13 cellular contexts compared by ENCODE assay signal in the genomic region with DNA sequence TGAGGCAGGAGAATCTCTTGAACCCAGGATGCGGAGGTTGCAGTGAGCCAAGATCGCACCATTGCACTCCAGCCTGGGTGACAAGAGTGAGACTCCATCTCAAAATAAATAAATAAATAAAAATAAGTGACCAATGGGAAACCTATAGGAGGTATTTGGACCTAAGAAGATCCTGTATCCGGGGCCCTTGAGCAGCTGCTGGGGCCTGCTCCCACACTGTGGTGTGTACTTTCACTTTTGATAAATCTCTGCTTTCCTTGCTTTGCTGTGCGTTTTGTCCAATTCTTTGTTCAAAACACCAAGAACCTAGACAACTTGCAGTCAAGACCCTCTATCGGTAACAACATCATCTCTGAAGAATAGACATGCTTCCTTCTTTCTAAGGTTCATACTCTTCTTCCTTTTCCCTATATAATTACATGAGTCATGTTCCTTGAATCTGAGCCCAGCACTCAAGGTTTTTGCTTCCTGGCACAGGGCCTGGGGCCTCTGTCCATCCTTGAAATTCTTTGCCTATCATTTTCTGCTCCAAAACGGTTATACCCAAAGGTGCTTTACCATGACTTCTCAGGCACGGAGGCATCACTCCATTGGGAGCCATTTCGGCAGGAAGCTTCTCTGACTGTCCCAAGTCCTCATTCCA. TPM values are rescaled to one million over a fixed set of nuclear protein-coding genes. Genes with fewer than 3 reads are reported as not detected.
DNase-seq lines count a peak whose midpoint lies in the region; ATAC-seq and TF ChIP-seq lines count a peak whose summit lies in the region.
"Had no signal": no experiment of that assay in that cellular context is flagged by ENCODE, and none has a peak within 500 bp of the region (broad histone marks: within the 10 kb centered on the region; RNA-seq: fewer than 3 reads in every experiment).

No MANE protein-coding gene starts in this region.

- no peak for ATAC-seq in effector memory CD8-positive, alpha-beta T cell (replicated peaks)
- ATAC-seq: activated CD4-positive, CD25-positive, alpha-beta regulatory T cell treated with anti-CD3 and anti-CD28 coated beads, Interleukin-2, amount 50 U/mL, for 24 hours had no signal

- H3K4me3 ChIP-seq in breast epithelium, result no peak overlapping the region
- H3K4me3 ChIP-seq in adipocyte (ENCODE audit: low read length), result peak overlapping the region; percentile 56
- no peak overlapping the region for H3K4me3 ChIP-seq in left ventricle myocardium inferior
- no peak overlapping the region for H3K4me3 ChIP-seq in uterus

- H3K36me3 Mint-ChIP-seq in MCF 10A (ENCODE audit: insufficient read depth, unreplicated experiment), result no peaks in the 10 kb centered on the region
- H3K36me3 Mint-ChIP-seq in effector memory CD8-positive, alpha-beta T cell (ENCODE audit: insufficient read depth), result peaks cover 4% of the 10 kb centered on the region

- DNase-seq in MCF 10A (ENCODE audit: unreplicated experiment) (peak; percentile 88), breast epithelium (ENCODE audit: low spot score in 2 of 2) (no peak), adipocyte (ENCODE audit: low read depth) (peak; percentile 84), left ventricle myocardium inferior (no peak), uterus (peak; percentile 49 to 59), NCI-H1930 (lab: John Stamatoyannopoulos, UW) (no peak), NCI-H748 treated with DMSO at 0.1 percent for 48 hours (lab: John Stamatoyannopoulos, UW) (no peak)
- no peak for DNase-seq in effector memory CD8-positive, alpha-beta T cell
- DNase-seq: MV-4-11, small intestine had no signal

- H3K27me3 Mint-ChIP-seq in MCF 10A (ENCODE audit: insufficient read depth, unreplicated experiment), result no peaks in the 10 kb centered on the region
- H3K27me3 Mint-ChIP-seq in effector memory CD8-positive, alpha-beta T cell, result peaks cover 21 to 33% of the 10 kb centered on the region in 2 donors

- POLR2A ChIA-PET in MCF 10A (lab: Yijun Ruan, JAX), result interaction anchor here (1.1 to 2.5 kb wide), 5 partner anchors 8 to 37 kb away, joined by 3 to 17 read pairs (median 7); no protein-coding TSS in a partner anchor

- TF ChIP-seq CTCF in MCF 10A (IDR thresholded peaks at IDR 0.05; ENCODE audit: unreplicated experiment), result no peak
- no peak for TF ChIP-seq CTCF in breast epithelium (IDR thresholded peaks at IDR 0.05)
- no peak for TF ChIP-seq CTCF in left ventricle myocardium inferior (IDR thresholded peaks at IDR 0.05; ENCODE audit: borderline replicate concordance)
- no peak for TF ChIP-seq CTCF in uterus (IDR thresholded peaks at IDR 0.05)

- H3K27ac ChIP-seq in breast epithelium, result peak overlapping the region in 1 of 2 donors; percentile 48
- H3K27ac ChIP-seq in left ventricle myocardium inferior (replicated peaks), result peak overlapping the region; percentile 40
- H3K27ac ChIP-seq in uterus, result peak overlapping the region; percentile 56 to 61
- H3K27ac ChIP-seq: epithelial cell of prostate had no signal

- H3K36me3 ChIP-seq in breast epithelium (no peaks in the 10 kb centered on the region), adipocyte (ENCODE audit: control insufficient read depth, insufficient read depth, low read length, severe bottlenecking) (no peaks in the 10 kb centered on the region), left ventricle myocardium inferior (no peaks in the 10 kb centered on the region), uterus (no peaks in the 10 kb centered on the region)

- intact Hi-C loops in MCF 10A (cut with micrococcal nuclease) (no loop called here), breast epithelium (cut with DNase I; ENCODE audit: low total_unique reads) (no loop called here), left ventricle myocardium inferior (cut with micrococcal nuclease) (no loop called here), uterus (cut with DNase I; ENCODE audit: low total_unique reads) (no loop called here)

- H3K4me3 Mint-ChIP-seq in MCF 10A (ENCODE audit: unreplicated experiment), result no peak overlapping the region
- no peak overlapping the region for H3K4me3 Mint-ChIP-seq in effector memory CD8-positive, alpha-beta T cell

- H3K9me3 Mint-ChIP-seq in MCF 10A (ENCODE audit: unreplicated experiment), result no peaks in the 10 kb centered on the region
- no peaks in the 10 kb centered on the region for H3K9me3 Mint-ChIP-seq in effector memory CD8-positive, alpha-beta T cell

- H3K4me1 Mint-ChIP-seq in MCF 10A (ENCODE audit: insufficient read depth, unreplicated experiment), result peaks cover 8% of the 10 kb centered on the region
- peaks cover 0 to 3% of the 10 kb centered on the region in 2 donors for H3K4me1 Mint-ChIP-seq in effector memory CD8-positive, alpha-beta T cell (ENCODE audit: low read depth in 2 of 2)

- H3K4me1 ChIP-seq in breast epithelium (no peaks in the 10 kb centered on the region), adipocyte (ENCODE audit: control insufficient read depth, insufficient read depth, low read length) (peaks cover 22% of the 10 kb centered on the region), left ventricle myocardium inferior (peaks cover 19% of the 10 kb centered on the region), uterus (peaks cover 0 to 6% of the 10 kb centered on the region in 2 donors)

- H3K27me3 ChIP-seq in breast epithelium, result no peaks in the 10 kb centered on the region
- no peaks in the 10 kb centered on the region for H3K27me3 ChIP-seq in adipocyte (replicated peaks; ENCODE audit: control insufficient read depth, insufficient read depth, low read length)
- no peaks in the 10 kb centered on the region for H3K27me3 ChIP-seq in left ventricle myocardium inferior (ENCODE audit: low read depth)
- no peaks in the 10 kb centered on the region for H3K27me3 ChIP-seq in uterus

- H3K9ac ChIP-seq in adipocyte (ENCODE audit: low read length), result no peak overlapping the region

- H3K9me3 ChIP-seq in breast epithelium (no peaks in the 10 kb centered on the region), adipocyte (ENCODE audit: control insufficient read depth, low read length) (no peaks in the 10 kb centered on the region), left ventricle myocardium inferior (replicated peaks) (no peaks in the 10 kb centered on the region), uterus (no peaks in the 10 kb centered on the region)

- BruUV-seq in MCF 10A (replicated peaks; lab: Mats Ljungman, UMichigan), result no TSS peak

- H3K27ac Mint-ChIP-seq in MCF 10A (ENCODE audit: low read depth, unreplicated experiment), result no peak overlapping the region
- H3K27ac Mint-ChIP-seq in effector memory CD8-positive, alpha-beta T cell, result no peak overlapping the region

- no peak for TF ChIP-seq POLR2A in breast epithelium (IDR thresholded peaks at IDR 0.05)
- no peak for TF ChIP-seq POLR2A in uterus (IDR thresholded peaks at IDR 0.05)

- CTCF ChIA-PET in MCF 10A (lab: Yijun Ruan, JAX), result interaction anchor here (0.5 to 1.5 kb wide), 2 partner anchors 44 kb away, joined by 3 to 4 read pairs; no protein-coding TSS in a partner anchor

RNA-seq across cellular contexts. Expression of a gene that starts 14.2 kb away (rescaled TPM):
- total RNA-seq in MCF 10A (2022) (not detected in 2 replicates), breast epithelium (under 1 TPM in 2 of 3 donors, not detected in 1; 0.59 to 0.98 TPM), left ventricle myocardium inferior (not detected), uterus (1 to 10 TPM in 1 of 4 donors, under 1 TPM in 2, not detected in 1; under 0.01 to 3.7 (median 0.73) TPM)
- total RNA-seq: lung microvascular endothelial cell had no signal

RNA-seq across cellular contexts. Expression of a gene that starts 28.4 kb away (rescaled TPM):
- 6.0 and 7.6 TPM in 2 replicates for total RNA-seq in MCF 10A (2022)
- 1 to 10 TPM in 2 of 3 donors, under 1 TPM in 1; 0.80 to 8.8 (median 2.3) TPM for total RNA-seq in breast epithelium
- total RNA-seq in left ventricle myocardium inferior, result 8.4 TPM
- total RNA-seq in uterus, result 10 to 100 TPM in 3 of 4 donors, 1 to 10 TPM in 1; 8.7 to 69.7 (median 16.1) TPM
- total RNA-seq: lung microvascular endothelial cell had no signal

RNA-seq across cellular contexts. Expression of a gene that starts 29.6 kb away (rescaled TPM):
- total RNA-seq in MCF 10A (2022) (not detected in 2 replicates), breast epithelium (10 to 100 TPM in 2 of 3 donors, 1 to 10 TPM in 1; 2.2 to 29.7 (median 16.4) TPM), left ventricle myocardium inferior (30.8 TPM), uterus (10 to 100 TPM in 2 of 4 donors, 1 to 10 TPM in 2; 7.2 to 89.1 (median 26.2) TPM)

RNA-seq across cellular contexts. Expression of a gene that starts 52.7 kb away (rescaled TPM):
- not detected in 2 replicates for total RNA-seq in MCF 10A (2022)
- 1 to 10 TPM; 1.6 to 4.2 (median 2.2) TPM for total RNA-seq in breast epithelium
- 0.55 TPM for total RNA-seq in left ventricle myocardium inferior
- 1 to 10 TPM in 3 of 4 donors, not detected in 1; 2.2 to 7.9 (median 3.1) TPM for total RNA-seq in uterus

Comparison
In these comparisons a context has a peak if more than half of its experiments do, and no peak if none do; other contexts are left out.
1. DNase-seq: peak in MCF 10A (single experiment), adipocyte (single experiment) and uterus (2 of 2); none in breast epithelium (0 of 2), left ventricle myocardium inferior (single experiment), NCI-H1930 (0 of 2), NCI-H748 treated with DMSO at 0.1 percent for 48 hours (single experiment) and effector memory CD8-positive, alpha-beta T cell (0 of 3).